Comparison of ENCODE assay signal across 19 cellular contexts in genomic region chr11:125329786-125330185, GRCh38.
DNase-seq lines count a peak whose midpoint lies in the region; TF ChIP-seq lines count a peak whose summit lies in the region.
"Had no signal": no experiment of that assay in that cellular context is flagged by ENCODE, and none has a peak within 500 bp of the region (broad histone marks: within the 10 kb centered on the region; RNA-seq: fewer than 3 reads in every experiment).

No MANE protein-coding gene starts in this region.

- peaks cover 13% of the 10 kb centered on the region for H3K36me3 Mint-ChIP-seq in brain
- H3K36me3 Mint-ChIP-seq: CD8-positive, alpha-beta T cell had no signal

- H3K27ac ChIP-seq in left ventricle myocardium inferior (replicated peaks) = no peak overlapping the region
- H3K27ac ChIP-seq: KMS-11, RWPE1 had no signal

- H3K27me3 Mint-ChIP-seq in brain = no peaks in the 10 kb centered on the region

- no peaks in the 10 kb centered on the region for H3K4me1 ChIP-seq in left ventricle myocardium inferior

- H3K36me3 ChIP-seq in left ventricle myocardium inferior = no peaks in the 10 kb centered on the region

- H3K4me1 Mint-ChIP-seq in brain = peaks cover 74% of the 10 kb centered on the region

- peaks cover 3% of the 10 kb centered on the region for H3K27me3 ChIP-seq in left ventricle myocardium inferior (ENCODE audit: low read depth)

- DNase-seq in cardiac septum (ENCODE audit: low spot score) (peak; percentile 56), left ventricle myocardium inferior (no peak), islet precursor cell (peak; percentile 37), NK-92 (lab: John Stamatoyannopoulos, UW; ENCODE audit: unreplicated experiment) (no peak), anterior cingulate cortex (lab: John Stamatoyannopoulos, UW) (no peak), NCI-H1092 treated with DMSO at 0.1 percent for 48 hours (lab: John Stamatoyannopoulos, UW) (no peak), amniotic stem cell (lab: John Stamatoyannopoulos, UW) (no peak)
- DNase-seq: CD8-positive, alpha-beta T cell; GF-D8; GOT3; HFFc6; NCI-H1092; NCI-H2107; NCI-H526 treated with DMSO at 0.1 percent for 48 hours; NK-92 treated with Interleukin-12 subunit alpha and Interleukin-12 subunit beta, amount 100 ng/mL, for 24 hours; OCI-M1 had no signal

- H3K9me3 ChIP-seq in left ventricle myocardium inferior (replicated peaks) = no peaks in the 10 kb centered on the region

- H3K4me3 Mint-ChIP-seq in brain = no peak overlapping the region
- H3K4me3 Mint-ChIP-seq: CD8-positive, alpha-beta T cell; HFFc6 had no signal

- peak overlapping the region in 3 of 5 experiments; percentile 23 to 39 (median 24) for H3K27ac Mint-ChIP-seq in brain
- H3K27ac Mint-ChIP-seq: CD8-positive, alpha-beta T cell; HFFc6 had no signal

- no peak for TF ChIP-seq CTCF in left ventricle myocardium inferior (IDR thresholded peaks at IDR 0.05; ENCODE audit: borderline replicate concordance)
- no peak for TF ChIP-seq CTCF in brain (conservative IDR thresholded peaks at IDR 0.05)

- intact Hi-C loops in cardiac septum (cut with DNase I) = no loop called here
- intact Hi-C loops in left ventricle myocardium inferior (cut with micrococcal nuclease) = no loop called here

- H3K9me3 Mint-ChIP-seq in brain = no peaks in the 10 kb centered on the region
- H3K9me3 Mint-ChIP-seq: CD8-positive, alpha-beta T cell; HFFc6 had no signal

- H3K4me3 ChIP-seq in left ventricle myocardium inferior = no peak overlapping the region

Comparison
In these comparisons a context has a peak if more than half of its experiments do, and no peak if none do; other contexts are left out.
1. DNase-seq: peak in cardiac septum (single experiment) and islet precursor cell (single experiment); none in left ventricle myocardium inferior (single experiment), NK-92 (single experiment), anterior cingulate cortex (0 of 58), NCI-H1092 treated with DMSO at 0.1 percent for 48 hours (single experiment) and amniotic stem cell (single experiment).